Comparison of ENCODE assay signal across 19 cellular contexts in genomic region chr4:147678121-147678520, GRCh38. TPM values are rescaled to one million over a fixed set of nuclear protein-coding genes. Genes with fewer than 3 reads are reported as not detected.
DNase-seq lines count a peak whose midpoint lies in the region; ATAC-seq and TF ChIP-seq lines count a peak whose summit lies in the region.
"Had no signal": no experiment of that assay in that cellular context is flagged by ENCODE, and none has a peak within 500 bp of the region (broad histone marks: within the 10 kb centered on the region; RNA-seq: fewer than 3 reads in every experiment).

No MANE protein-coding gene starts in this region.

- H4K8ac ChIP-seq in mesendoderm (ENCODE audit: low read depth, low read length), result no peak overlapping the region

- H3K4me2 ChIP-seq in mesendoderm (ENCODE audit: low read length), result no peak overlapping the region
- H3K4me2 ChIP-seq: KMS-11 had no signal

- no peak overlapping the region for H3K56ac ChIP-seq in mesendoderm (ENCODE audit: low read length)

- H3K27me3 ChIP-seq in mesendoderm (ENCODE audit: insufficient read depth, low read length, poor library complexity), result no peaks in the 10 kb centered on the region

- H3K4me1 ChIP-seq in mesendoderm (ENCODE audit: control insufficient read depth, low read depth, low read length), result no peaks in the 10 kb centered on the region

- H3K27ac Mint-ChIP-seq in HFFc6, result peak overlapping the region; percentile 32
- H3K27ac Mint-ChIP-seq: CD4-positive, CD25-positive, alpha-beta regulatory T cell had no signal

- H3K36me3 Mint-ChIP-seq in HFFc6 (ENCODE audit: low read depth), result peaks cover 13% of the 10 kb centered on the region; the same call in 1 of the 2 replicates

- H2BK5ac ChIP-seq in mesendoderm (ENCODE audit: low read length), result no peak overlapping the region

- H3K18ac ChIP-seq in mesendoderm (ENCODE audit: low read length), result no peak overlapping the region

- H4K5ac ChIP-seq in mesendoderm (ENCODE audit: low read length), result no peak overlapping the region

- H3K4me3 Mint-ChIP-seq in HFFc6, result peak overlapping the region; percentile 22; the same call in 1 of the 2 replicates

- no peaks in the 10 kb centered on the region for H3K36me3 ChIP-seq in mesendoderm (ENCODE audit: control insufficient read depth, insufficient read depth, low read length)

- peaks cover 2% of the 10 kb centered on the region; the same call in 1 of the 2 replicates for H3K27me3 Mint-ChIP-seq in HFFc6 (ENCODE audit: insufficient read depth)
- H3K27me3 Mint-ChIP-seq: CD4-positive, CD25-positive, alpha-beta regulatory T cell had no signal

- H3K79me1 ChIP-seq in mesendoderm (ENCODE audit: low read length), result peaks cover 3% of the 10 kb centered on the region

- no peak overlapping the region for H2AK5ac ChIP-seq in mesendoderm (ENCODE audit: low read length)

- no CpG with 5 or more reads among the region's 5 CpGs for WGBS in mesendoderm (ENCODE audit: extremely low coverage, insufficient coverage, low lambda C conversion rate)

- ATAC-seq in HG02759 (IDR thresholded peaks at IDR 0.05; ENCODE audit: unreplicated experiment), result no peak
- ATAC-seq in HG03175 (IDR thresholded peaks at IDR 0.05; ENCODE audit: unreplicated experiment), result no peak
- ATAC-seq in HG03139 (IDR thresholded peaks at IDR 0.05; ENCODE audit: unreplicated experiment), result no peak
- ATAC-seq: PC-3 had no signal

- no peak overlapping the region for H3K4ac ChIP-seq in mesendoderm (ENCODE audit: low read depth, low read length)

- no peak for TF ChIP-seq CTCF in HFFc6 (IDR thresholded peaks at IDR 0.05)

- peaks cover 3% of the 10 kb centered on the region for H3K79me2 ChIP-seq in mesendoderm (ENCODE audit: control insufficient read depth, insufficient read depth, low read length)

- no peaks in the 10 kb centered on the region for H3K9me3 Mint-ChIP-seq in HFFc6
- H3K9me3 Mint-ChIP-seq: CD4-positive, CD25-positive, alpha-beta regulatory T cell had no signal

- no peak overlapping the region for H2BK15ac ChIP-seq in mesendoderm (replicated peaks; ENCODE audit: low read depth)

- H3K27ac ChIP-seq in mesendoderm (ENCODE audit: low read depth, low read length), result no peak overlapping the region
- H3K27ac ChIP-seq: KMS-11 had no signal

- H2BK120ac ChIP-seq in mesendoderm (ENCODE audit: low read depth, low read length), result no peak overlapping the region

- no peak overlapping the region for H3K9ac ChIP-seq in mesendoderm (ENCODE audit: low read length)
- H3K9ac ChIP-seq: KMS-11 had no signal

- H3K4me3 ChIP-seq in mesendoderm (ENCODE audit: low read length), result no peak overlapping the region

- peak; percentile 4 for DNase-seq in HFFc6
- DNase-seq in astrocyte of the hippocampus (ENCODE audit: low read depth, low spot score), result peak; percentile 67
- DNase-seq in mesendoderm, result peak; percentile 11
- DNase-seq in NK-92 (lab: John Stamatoyannopoulos, UW; ENCODE audit: unreplicated experiment), result no peak
- DNase-seq: CD4-positive, CD25-positive, alpha-beta regulatory T cell; COR-L47; DMS79; H7; NCI-H1105; NCI-H1694; NCI-H2081; NCI-H2171; NCI-H526; PC-3; Right ventricle myocardium superior had no signal

- no peak overlapping the region for H3K23ac ChIP-seq in mesendoderm (ENCODE audit: low read length)

- peaks cover 47% of the 10 kb centered on the region for H3K4me1 Mint-ChIP-seq in HFFc6 (ENCODE audit: low read depth)

RNA-seq across cellular contexts. Expression of gene PRMT9, which starts 5.8 kb away (rescaled TPM):
- 1 to 10 TPM; 6.5 to 8.5 (median 7.3) TPM for total RNA-seq in HFFc6 (2021; fragmentation: NEBNext Ultra II Directional; extraction: Animal tissue kit (Norgen Biotek cat#: 25700))
- polyA plus RNA-seq in mesendoderm (2013, experiment 1 of 2), result 4.7 TPM
- polyA plus RNA-seq in mesendoderm (2013, experiment 2 of 2), result 4.8 TPM

RNA-seq across cellular contexts. Expression of gene ARHGAP10, which starts 53.8 kb away (rescaled TPM):
- 10 to 100 TPM; 31.1 to 37.1 (median 32.3) TPM for total RNA-seq in HFFc6 (2021; fragmentation: NEBNext Ultra II Directional; extraction: Animal tissue kit (Norgen Biotek cat#: 25700))
- 12.9 TPM for polyA plus RNA-seq in mesendoderm (2013, experiment 1 of 2)
- polyA plus RNA-seq in mesendoderm (2013, experiment 2 of 2), result 13.3 TPM
